ENCODE assay signal across 21 cellular contexts in genomic region chr9:131492070-131492469, GRCh38. TPM values are rescaled to one million over a fixed set of nuclear protein-coding genes. Genes with fewer than 3 reads are reported as not detected.
DNase-seq lines count a peak whose midpoint lies in the region; ATAC-seq and TF ChIP-seq lines count a peak whose summit lies in the region.
"Had no signal": no experiment of that assay in that cellular context is flagged by ENCODE, and none has a peak within 500 bp of the region (broad histone marks: within the 10 kb centered on the region; RNA-seq: fewer than 3 reads in every experiment).

No MANE protein-coding gene starts in this region.

- intact Hi-C loops in psoas muscle (cut with DNase I) (no loop called here), posterior vena cava (cut with DNase I) (no loop called here)

- no peak for ATAC-seq in activated T-cell treated with anti-CD3 and anti-CD28 coated beads, Interleukin-2, amount 50 U/mL, for 72 hours (replicated peaks in 1 of 2)
- ATAC-seq in psoas muscle: peak; percentile 20 to 71 (median 57)
- no peak for ATAC-seq in HG02642 (IDR thresholded peaks at IDR 0.05; ENCODE audit: poor library complexity, unreplicated experiment)
- no peak for ATAC-seq in GM18519 (IDR thresholded peaks at IDR 0.05; ENCODE audit: low FRiP score, unreplicated experiment)
- ATAC-seq: A549 had no signal

- H3K27me3 Mint-ChIP-seq in activated T-cell treated with anti-CD3 and anti-CD28 coated beads, Interleukin-2, amount 50 U/mL, for 72 hours (ENCODE audit: low read depth): no peaks in the 10 kb centered on the region
- H3K27me3 Mint-ChIP-seq in endodermal cell (ENCODE audit: insufficient read depth): no peaks in the 10 kb centered on the region

- no peak overlapping the region for H3K4me3 Mint-ChIP-seq in activated T-cell treated with anti-CD3 and anti-CD28 coated beads, Interleukin-2, amount 50 U/mL, for 72 hours
- no peak overlapping the region for H3K4me3 Mint-ChIP-seq in endodermal cell

- DNase-seq in activated T-cell treated with anti-CD3 and anti-CD28 coated beads, Interleukin-2, amount 50 U/mL, for 72 hours: no peak
- no peak for DNase-seq in activated T-cell treated with anti-CD3 and anti-CD28 coated beads, Interleukin-2, amount 50 U/mL, for 48 hours
- DNase-seq in endodermal cell (no peak), psoas muscle (no peak), posterior vena cava (ENCODE audit: low spot score) (no peak)
- DNase-seq: AML-193; DMS79 treated with DMSO at 0.1 percent for 48 hours; MM.1S; NCI-H1105; NCI-H1694 treated with DMSO at 0.1 percent for 48 hours; NCI-H345; NCI-H526 treated with DMSO at 0.1 percent for 48 hours; NK-92 treated with Interleukin-12 subunit alpha and Interleukin-12 subunit beta, amount 100 ng/mL, for 24 hours; OCI-M1; RPMI8226 had no signal

- no peak overlapping the region for H3K9ac ChIP-seq in endodermal cell (ENCODE audit: extremely low read depth, low read length, poor library complexity, severe bottlenecking)
- H3K9ac ChIP-seq: KMS-11 had no signal

- H3K4me1 Mint-ChIP-seq in activated T-cell treated with anti-CD3 and anti-CD28 coated beads, Interleukin-2, amount 50 U/mL, for 72 hours (ENCODE audit: low read depth): no peaks in the 10 kb centered on the region
- no peaks in the 10 kb centered on the region for H3K4me1 Mint-ChIP-seq in endodermal cell

- TF ChIP-seq CTCF in HEK293 (tag by site-specific recombination; IDR thresholded peaks at IDR 0.05) (no peak), endodermal cell (conservative IDR thresholded peaks at IDR 0.05) (no peak), psoas muscle (IDR thresholded peaks at IDR 0.05) (no peak)

- H3K27me3 ChIP-seq in endodermal cell (ENCODE audit: control insufficient read depth, insufficient read depth, low read length, poor library complexity, severe bottlenecking): no peaks in the 10 kb centered on the region
- no peaks in the 10 kb centered on the region for H3K27me3 ChIP-seq in psoas muscle (ENCODE audit: insufficient read depth in 3 of 3, low read length in 2 of 3)

- 93 to 96% methylated on average over 5 to 6 of the region's 6 CpGs for WGBS in endodermal cell (ENCODE audit: insufficient coverage in 1 of 2, insufficient read length in 1 of 2), 2 experiments
- WGBS in psoas muscle, 3 donors: 82 to 87% (median 82%) methylated on average over 6 of the region's 6 CpGs

- H3K4me1 ChIP-seq in HEK293 (ENCODE audit: control insufficient read depth, insufficient read depth, low read length) (no peaks in the 10 kb centered on the region), endodermal cell (ENCODE audit: control insufficient read depth, insufficient read depth, low read length) (no peaks in the 10 kb centered on the region), psoas muscle (no peaks in the 10 kb centered on the region)
- H3K4me1 ChIP-seq: A549 had no signal

- no peaks in the 10 kb centered on the region for H3K9me3 ChIP-seq in HEK293 (ENCODE audit: control insufficient read depth, insufficient read depth, low read depth, low read length)
- no peaks in the 10 kb centered on the region for H3K9me3 ChIP-seq in endodermal cell (ENCODE audit: control insufficient read depth, low read length)
- H3K9me3 ChIP-seq in psoas muscle: no peaks in the 10 kb centered on the region
- H3K9me3 ChIP-seq: A549 had no signal

- 0 out of 2 replicates have a peak overlapping the region, but pooled peaks have one; percentile 9 for H3K27ac ChIP-seq in HEK293 (ENCODE audit: extremely low read depth, low read depth, low read length)
- no peak overlapping the region for H3K27ac ChIP-seq in endodermal cell (ENCODE audit: low read depth, low read length)
- H3K27ac ChIP-seq in psoas muscle: no peak overlapping the region
- H3K27ac ChIP-seq: A549, KMS-11 had no signal

- H3K36me3 Mint-ChIP-seq in activated T-cell treated with anti-CD3 and anti-CD28 coated beads, Interleukin-2, amount 50 U/mL, for 72 hours (ENCODE audit: insufficient read depth in 2 of 2): peaks cover 12 to 49% of the 10 kb centered on the region in 2 donors
- peaks cover 94% of the 10 kb centered on the region for H3K36me3 Mint-ChIP-seq in endodermal cell (ENCODE audit: low read depth)

- H3K9me3 Mint-ChIP-seq in activated T-cell treated with anti-CD3 and anti-CD28 coated beads, Interleukin-2, amount 50 U/mL, for 72 hours: no peaks in the 10 kb centered on the region
- H3K9me3 Mint-ChIP-seq in endodermal cell: no peaks in the 10 kb centered on the region

- CTCF ChIA-PET in HEK293 (lab: Yijun Ruan, JAX): interaction anchor here (0.7 to 1.8 kb wide), 4 partner anchors 9 to 85 kb away, joined by 3 to 5 read pairs (median 3); no protein-coding TSS in a partner anchor

- no peak overlapping the region for H3K4me3 ChIP-seq in HEK293 (ENCODE audit: low read depth, low read length)
- no peak overlapping the region for H3K4me3 ChIP-seq in endodermal cell (ENCODE audit: low read length)
- no peak overlapping the region for H3K4me3 ChIP-seq in psoas muscle
- H3K4me3 ChIP-seq: A549 had no signal

- H3K36me3 ChIP-seq in HEK293 (ENCODE audit: control insufficient read depth in 2 of 2, insufficient read depth in 1 of 2, low read length in 2 of 2) (peaks cover 43 to 100% of the 10 kb centered on the region in 2 experiments), endodermal cell (ENCODE audit: control insufficient read depth, insufficient read depth, low read length) (peaks cover 97% of the 10 kb centered on the region), psoas muscle (ENCODE audit: insufficient read depth in 1 of 2, low read depth in 1 of 2) (peaks cover 9 to 100% of the 10 kb centered on the region in 2 donors)

- peak overlapping the region; percentile 2 for H3K27ac Mint-ChIP-seq in activated T-cell treated with anti-CD3 and anti-CD28 coated beads, Interleukin-2, amount 50 U/mL, for 72 hours
- peak overlapping the region; percentile 71 for H3K27ac Mint-ChIP-seq in endodermal cell

- POLR2A ChIA-PET in HEK293 (lab: Yijun Ruan, JAX): no interaction called here

TF ChIP-seq in HEK293, 187 proteins besides CTCF, POLR2A, EP300 and RAD21 (continues in another document):
- TF ChIP-seq ZNF792 (tag by site-specific recombination; IDR thresholded peaks at IDR 0.05): no peak
- no peak for TF ChIP-seq PBX3 (CRISPR knock-in tag; IDR thresholded peaks at IDR 0.05)
- no peak for TF ChIP-seq SETDB1 (IDR thresholded peaks at IDR 0.05; ENCODE audit: insufficient read length, low read length)
- TF ChIP-seq ZNF157 (tag by site-specific recombination; IDR thresholded peaks at IDR 0.05): no peak
- TF ChIP-seq ZNF513 (tag by site-specific recombination; IDR thresholded peaks at IDR 0.05): no peak
- TF ChIP-seq ZNF202 (tag by site-specific recombination; IDR thresholded peaks at IDR 0.05; ENCODE audit: borderline replicate concordance): no peak
- no peak for TF ChIP-seq ZNF704 (tag by site-specific recombination; IDR thresholded peaks at IDR 0.05)
- TF ChIP-seq ZSCAN23 (tag by site-specific recombination; IDR thresholded peaks at IDR 0.05): no peak
- TF ChIP-seq ZNF623 (tag by site-specific recombination; IDR thresholded peaks at IDR 0.05): no peak

RNA-seq across cellular contexts. Expression of gene POMT1, which starts 10.6 kb away (rescaled TPM):
- 10 to 100 TPM; 47.3 to 52.1 TPM for total RNA-seq in activated T-cell treated with anti-CD3 and anti-CD28 coated beads, Interleukin-2, amount 50 U/mL, for 72 hours
- 10 to 100 TPM; 42.3 to 53.8 TPM for total RNA-seq in endodermal cell
- polyA plus RNA-seq in endodermal cell (2013, experiment 1 of 2): 42.0 TPM
- 35.6 TPM for polyA plus RNA-seq in endodermal cell (2013, experiment 2 of 2)
- 10 to 100 TPM; 10.9 to 30.8 (median 14.2) TPM for total RNA-seq in psoas muscle
- 10 to 100 TPM; 11.2 to 23.0 (median 20.8) TPM for polyA plus RNA-seq in psoas muscle
- 10 to 100 TPM; 18.2 to 22.8 TPM for total RNA-seq in posterior vena cava

RNA-seq across cellular contexts. Expression of gene UCK1, which starts 39.0 kb away (rescaled TPM):
- 10 to 100 TPM; 19.2 to 29.7 TPM for total RNA-seq in activated T-cell treated with anti-CD3 and anti-CD28 coated beads, Interleukin-2, amount 50 U/mL, for 72 hours
- total RNA-seq in endodermal cell: 10 to 100 TPM; 37.9 to 42.9 TPM
- 28.4 TPM for polyA plus RNA-seq in endodermal cell (2013, experiment 1 of 2)
- 23.8 TPM for polyA plus RNA-seq in endodermal cell (2013, experiment 2 of 2)
- total RNA-seq in psoas muscle: 10 to 100 TPM; 16.8 to 40.0 (median 21.8) TPM
- polyA plus RNA-seq in psoas muscle: 10 to 100 TPM; 37.8 to 75.6 (median 47.4) TPM
- total RNA-seq in posterior vena cava: 10 to 100 TPM; 16.8 to 18.8 TPM

RNA-seq across cellular contexts. Expression of gene PRRT1B, which starts 53.3 kb away (rescaled TPM):
- total RNA-seq in activated T-cell treated with anti-CD3 and anti-CD28 coated beads, Interleukin-2, amount 50 U/mL, for 72 hours: not detected
- total RNA-seq in endodermal cell (10 to 100 TPM; 42.9 to 71.4 TPM), psoas muscle (not detected), posterior vena cava (not detected)
- polyA plus RNA-seq in endodermal cell (2013, experiment 1 of 2): 0.93 TPM
- 1.1 TPM for polyA plus RNA-seq in endodermal cell (2013, experiment 2 of 2)
- not detected for polyA plus RNA-seq in psoas muscle
- total RNA-seq: H4 had no signal

Comparison
In these comparisons a context has a peak if more than half of its experiments do, and no peak if none do; other contexts are left out.
1. ATAC-seq: peak in psoas muscle (4 of 4); none in activated T-cell treated with anti-CD3 and anti-CD28 coated beads, Interleukin-2, amount 50 U/mL, for 72 hours (0 of 2), HG02642 (single experiment) and GM18519 (single experiment).
2. RNA of gene PRRT1B, which starts 53.3 kb away (total RNA-seq): 42.9 to 71.4 TPM in endodermal cell; not detected in activated T-cell treated with anti-CD3 and anti-CD28 coated beads, Interleukin-2, amount 50 U/mL, for 72 hours, not detected in psoas muscle and not detected in posterior vena cava; every median in the first group is over 10 times any median in the second.